In the genomic region with DNA sequence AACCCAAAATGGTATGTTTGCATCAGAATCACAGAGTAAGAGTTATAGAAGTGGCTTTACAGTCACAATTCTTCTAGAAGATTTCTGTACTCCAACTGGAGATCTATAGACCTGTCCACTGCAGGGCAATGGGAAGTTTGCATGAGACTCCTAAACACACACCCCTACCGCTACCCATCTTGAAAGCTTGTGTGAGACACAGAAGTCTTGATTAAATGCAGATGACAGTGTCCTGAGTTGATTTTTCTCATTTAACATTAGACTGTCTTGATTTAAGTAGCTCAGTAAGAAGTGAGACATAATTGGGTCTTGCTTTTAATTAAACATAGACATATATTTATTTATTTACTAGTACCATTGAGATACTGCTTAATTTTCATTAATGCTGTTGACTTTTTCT, we compare ENCODE assay signal across 21 cellular contexts. TPM values are rescaled to one million over a fixed set of nuclear protein-coding genes. Genes with fewer than 3 reads are reported as not detected.
DNase-seq lines count a peak whose midpoint lies in the region; ATAC-seq, FAIRE-seq and TF ChIP-seq lines count a peak whose summit lies in the region.
"Had no signal": no experiment of that assay in that cellular context is flagged by ENCODE, and none has a peak within 500 bp of the region (broad histone marks: within the 10 kb centered on the region; RNA-seq: fewer than 3 reads in every experiment).

No MANE protein-coding gene starts in this region.

- no peak overlapping the region for H2AFZ ChIP-seq in endothelial cell of umbilical vein (ENCODE audit: low read depth, low read length)

- DNase-seq in CD14-positive monocyte (ENCODE audit: low spot score) = no peak
- peak; percentile 29 for DNase-seq in HFF-Myc (ENCODE audit: extremely low read depth, low read depth)
- DNase-seq in endothelial cell of umbilical vein (ENCODE audit: low read depth, low spot score) = peak; percentile 6
- DNase-seq in natural killer cell = no peak
- DNase-seq in ACHN = no peak
- DNase-seq in NCI-H524 treated with DMSO at 0.1 percent for 48 hours (lab: John Stamatoyannopoulos, UW) = no peak
- no peak for DNase-seq in NCI-H510A (lab: John Stamatoyannopoulos, UW)
- DNase-seq: activated CD4-positive, alpha-beta T cell treated with anti-CD3 and anti-CD28 coated beads for 48 hours; activated naive CD4-positive, alpha-beta T cell treated with anti-CD3 and anti-CD28 coated beads, Interleukin-2, amount 50 U/mL, for 16 hours; cerebellar nuclear complex; DMS79; foreskin melanocyte; NCI-H1694 treated with DMSO at 0.1 percent for 48 hours; SJCRH30; stimulated activated naive CD4-positive, alpha-beta T cell; testis had no signal

- no peak overlapping the region for H3K9ac ChIP-seq in endothelial cell of umbilical vein (replicated peaks; ENCODE audit: extremely low read depth, insufficient read depth, low read length)

- H3K4me1 ChIP-seq in endothelial cell of umbilical vein (ENCODE audit: control insufficient read depth, extremely low read depth, insufficient read depth, low read length) = peaks cover 21% of the 10 kb centered on the region
- H3K4me1 ChIP-seq: SJCRH30, testis had no signal

- in situ Hi-C loops in ACHN (cut with HindIII; ENCODE audit: low pct_ligation_motif_present, low pct_unique_long_range_greater_than_20kb, low sequenced_read_pairs) = no loop called here

- H3K27me3 Mint-ChIP-seq in CD14-positive monocyte (ENCODE audit: low read depth in 3 of 3) = no peaks in the 10 kb centered on the region
- H3K27me3 Mint-ChIP-seq in natural killer cell (ENCODE audit: low read depth in 2 of 2) = no peaks in the 10 kb centered on the region

- ATAC-seq in natural killer cell = no peak

- H4K20me1 ChIP-seq in endothelial cell of umbilical vein (replicated peaks; ENCODE audit: control insufficient read depth, extremely low read depth, insufficient read depth, low read length) = no peaks in the 10 kb centered on the region

- CTCF ChIA-PET in endothelial cell of umbilical vein (lab: Charles Lee) = interaction anchor here (0.6 to 1.5 kb wide), 6 partner anchors 49 to 441 kb away, joined by 3 to 5 read pairs (median 3); no protein-coding TSS in a partner anchor

- no peak overlapping the region for H3K27ac ChIP-seq in endothelial cell of umbilical vein (ENCODE audit: insufficient read depth, low read depth, low read length)
- H3K27ac ChIP-seq: HL-60, SJCRH30, testis had no signal

- H3K79me2 ChIP-seq in endothelial cell of umbilical vein (ENCODE audit: control insufficient read depth, insufficient read depth, low read length) = no peaks in the 10 kb centered on the region

- H3K36me3 ChIP-seq in endothelial cell of umbilical vein (ENCODE audit: control insufficient read depth in 2 of 2, extremely low read depth in 1 of 2, insufficient read depth in 2 of 2, low read length in 2 of 2) = no peaks in the 10 kb centered on the region
- H3K36me3 ChIP-seq: SJCRH30 had no signal

- dilution Hi-C loops in endothelial cell of umbilical vein (cut with MboI; ENCODE audit: extremely low pct_ligation_motif_present, low sequenced_read_pairs) = no loop called here

- H3K9me3 ChIP-seq in endothelial cell of umbilical vein (replicated peaks; ENCODE audit: control insufficient read depth, insufficient read depth, low read length) = no peaks in the 10 kb centered on the region
- H3K9me3 ChIP-seq: SJCRH30, testis had no signal

- H3K4me2 ChIP-seq in endothelial cell of umbilical vein (ENCODE audit: insufficient read depth, low read length) = peak overlapping the region; percentile 14

- intact Hi-C loops in CD14-positive monocyte (cut with micrococcal nuclease) (loop anchor here in 1 of 2 donors (10.0 kb wide), 1 partner anchor 102 kb away; no protein-coding TSS in a partner anchor), endothelial cell of umbilical vein (cut with micrococcal nuclease) (loop anchor here (5.0 kb wide), 1 partner anchor 186 kb away; a partner anchor contains a TSS), natural killer cell (cut with micrococcal nuclease) (no loop called here)

- POLR2A ChIA-PET in endothelial cell of umbilical vein (lab: Charles Lee) = no interaction called here

- BruUV-seq in endothelial cell of umbilical vein (replicated peaks; lab: Mats Ljungman, UMichigan) = no TSS peak

- FAIRE-seq in endothelial cell of umbilical vein (lab: Jason Lieb, UNC) = peak; percentile 69
- FAIRE-seq: astrocyte, GM18507, RCC 7860 had no signal

- H3K27me3 ChIP-seq in endothelial cell of umbilical vein (ENCODE audit: control insufficient read depth in 2 of 2, insufficient read depth in 2 of 2, low read length in 2 of 2) = no peaks in the 10 kb centered on the region
- H3K27me3 ChIP-seq: SJCRH30, testis had no signal

- TF ChIP-seq POLR2A in endothelial cell of umbilical vein (IDR thresholded peaks at IDR 0.05; ENCODE audit: low read depth, low read length) = no peak

- no peak overlapping the region for H3K4me3 Mint-ChIP-seq in CD14-positive monocyte
- no peak overlapping the region for H3K4me3 Mint-ChIP-seq in natural killer cell
- H3K4me3 Mint-ChIP-seq: T-helper 1 cell treated with Interleukin-12 subunit alpha and Interleukin-12 subunit beta and Interleukin-4 antibody, amounts not matched to agents 30 μg/mL and 1 μg/mL, for 36 hours had no signal

- H3K36me3 Mint-ChIP-seq in CD14-positive monocyte (peaks cover 36 to 47% of the 10 kb centered on the region in 2 donors), natural killer cell (no peaks in the 10 kb centered on the region)

- no peak overlapping the region for H3K4me3 ChIP-seq in HFF-Myc (replicated peaks; ENCODE audit: low read depth, low read length)
- H3K4me3 ChIP-seq in endothelial cell of umbilical vein (replicated peaks in 1 of 3; ENCODE audit: insufficient read depth in 1 of 3, low read depth in 1 of 3, low read length in 3 of 3) = no peak overlapping the region
- H3K4me3 ChIP-seq: SJCRH30, testis had no signal

- H3K9me1 ChIP-seq in endothelial cell of umbilical vein (replicated peaks; ENCODE audit: control insufficient read depth, extremely low read depth, insufficient read depth, low read length) = no peaks in the 10 kb centered on the region

- H3K4me1 Mint-ChIP-seq in CD14-positive monocyte = peaks cover 44% of the 10 kb centered on the region
- peaks cover 18 to 24% of the 10 kb centered on the region in 2 donors for H3K4me1 Mint-ChIP-seq in natural killer cell

- peak overlapping the region; percentile 11 to 86 (median 55) for H3K27ac Mint-ChIP-seq in CD14-positive monocyte
- peak overlapping the region; percentile 78 to 81 for H3K27ac Mint-ChIP-seq in natural killer cell
- H3K27ac Mint-ChIP-seq: T-helper 1 cell treated with Interleukin-12 subunit alpha and Interleukin-12 subunit beta and Interleukin-4 antibody, amounts not matched to agents 30 μg/mL and 1 μg/mL, for 36 hours had no signal

- TF ChIP-seq CTCF in CD14-positive monocyte (IDR thresholded peaks at IDR 0.05) (no peak), HFF-Myc (IDR thresholded peaks at IDR 0.05; ENCODE audit: low read depth, low read length, missing control alignments) (no peak), endothelial cell of umbilical vein (IDR thresholded peaks at IDR 0.05; ENCODE audit: extremely low read depth in 1 of 2, insufficient read depth in 1 of 2, low read depth in 1 of 2, low read length in 2 of 2) (no peak), natural killer cell (IDR thresholded peaks at IDR 0.05) (no peak)

- no peaks in the 10 kb centered on the region for H3K9me3 Mint-ChIP-seq in CD14-positive monocyte
- no peaks in the 10 kb centered on the region for H3K9me3 Mint-ChIP-seq in natural killer cell
- H3K9me3 Mint-ChIP-seq: T-helper 1 cell treated with Interleukin-12 subunit alpha and Interleukin-12 subunit beta and Interleukin-4 antibody, amounts not matched to agents 30 μg/mL and 1 μg/mL, for 36 hours had no signal

TF ChIP-seq in endothelial cell of umbilical vein, 7 proteins besides CTCF, POLR2A, EP300 and RAD21:
- TF ChIP-seq EZH2 (IDR thresholded peaks at IDR 0.05; ENCODE audit: borderline replicate concordance, low read depth, low read length, severe bottlenecking) (no peak), POLR2AphosphoS5 (IDR thresholded peaks at IDR 0.05; ENCODE audit: insufficient read depth, low read depth, low read length) (no peak), GATA2 (IDR thresholded peaks at IDR 0.05; ENCODE audit: insufficient read depth, insufficient read length, low read depth, low read length) (no peak), MYC (IDR thresholded peaks at IDR 0.05; ENCODE audit: low read depth, low read length) (no peak), JUN (IDR thresholded peaks at IDR 0.05; ENCODE audit: borderline replicate concordance, insufficient read depth, insufficient read length, low read depth) (no peak), FOS (IDR thresholded peaks at IDR 0.05; ENCODE audit: borderline replicate concordance, insufficient read depth, low read length) (no peak)
- TF ChIP-seq, protein P1, sequence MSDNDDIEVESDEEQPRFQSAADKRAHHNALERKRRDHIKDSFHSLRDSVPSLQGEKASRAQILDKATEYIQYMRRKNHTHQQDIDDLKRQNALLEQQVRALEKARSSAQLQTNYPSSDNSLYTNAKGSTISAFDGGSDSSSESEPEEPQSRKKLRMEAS (IDR thresholded peaks at IDR 0.05; ENCODE audit: insufficient read depth, insufficient read length) = no peak

RNA-seq across cellular contexts. Expression of a gene that starts 54.4 kb away (rescaled TPM):
- polyA plus RNA-seq in CD14-positive monocyte (100 to 1,000 TPM; 173 to 203 TPM), endothelial cell of umbilical vein (18.7 and 29.3 TPM in 2 replicates)
- total RNA-seq in endothelial cell of umbilical vein (30.3 and 32.2 TPM in 2 replicates), natural killer cell (100 to 1,000 TPM; 226 to 236 (median 233) TPM)
- 22.8 TPM in 2 replicates for polyA plus RNA-seq in endothelial cell of umbilical vein (2011; cell fraction: cytosol; rRNA removed)
- 15.5 and 25.0 TPM in 2 replicates for polyA plus RNA-seq in endothelial cell of umbilical vein (2011; cell fraction: nucleus; rRNA removed)
- 30.0 and 40.9 TPM in 2 replicates for polyA plus RNA-seq in endothelial cell of umbilical vein (2012)
- polyA minus RNA-seq in endothelial cell of umbilical vein = 31.4 and 47.2 TPM in 2 replicates
- polyA minus RNA-seq in endothelial cell of umbilical vein (2011; cell fraction: cytosol; rRNA and poly(A)+ RNA removed) = 10.0 TPM
- polyA minus RNA-seq in endothelial cell of umbilical vein (2011; cell fraction: nucleus; rRNA and poly(A)+ RNA removed) = 16.4 and 23.9 TPM in 2 replicates

Comparison
In these comparisons a context has a peak if more than half of its experiments do, and no peak if none do; other contexts are left out.
1. DNase-seq: peak in HFF-Myc (single experiment) and endothelial cell of umbilical vein (single experiment); none in CD14-positive monocyte (single experiment), natural killer cell (single experiment), ACHN (single experiment), NCI-H524 treated with DMSO at 0.1 percent for 48 hours (single experiment) and NCI-H510A (single experiment).